Comparison of ENCODE assay signal across 7 cellular contexts in the genomic region with DNA sequence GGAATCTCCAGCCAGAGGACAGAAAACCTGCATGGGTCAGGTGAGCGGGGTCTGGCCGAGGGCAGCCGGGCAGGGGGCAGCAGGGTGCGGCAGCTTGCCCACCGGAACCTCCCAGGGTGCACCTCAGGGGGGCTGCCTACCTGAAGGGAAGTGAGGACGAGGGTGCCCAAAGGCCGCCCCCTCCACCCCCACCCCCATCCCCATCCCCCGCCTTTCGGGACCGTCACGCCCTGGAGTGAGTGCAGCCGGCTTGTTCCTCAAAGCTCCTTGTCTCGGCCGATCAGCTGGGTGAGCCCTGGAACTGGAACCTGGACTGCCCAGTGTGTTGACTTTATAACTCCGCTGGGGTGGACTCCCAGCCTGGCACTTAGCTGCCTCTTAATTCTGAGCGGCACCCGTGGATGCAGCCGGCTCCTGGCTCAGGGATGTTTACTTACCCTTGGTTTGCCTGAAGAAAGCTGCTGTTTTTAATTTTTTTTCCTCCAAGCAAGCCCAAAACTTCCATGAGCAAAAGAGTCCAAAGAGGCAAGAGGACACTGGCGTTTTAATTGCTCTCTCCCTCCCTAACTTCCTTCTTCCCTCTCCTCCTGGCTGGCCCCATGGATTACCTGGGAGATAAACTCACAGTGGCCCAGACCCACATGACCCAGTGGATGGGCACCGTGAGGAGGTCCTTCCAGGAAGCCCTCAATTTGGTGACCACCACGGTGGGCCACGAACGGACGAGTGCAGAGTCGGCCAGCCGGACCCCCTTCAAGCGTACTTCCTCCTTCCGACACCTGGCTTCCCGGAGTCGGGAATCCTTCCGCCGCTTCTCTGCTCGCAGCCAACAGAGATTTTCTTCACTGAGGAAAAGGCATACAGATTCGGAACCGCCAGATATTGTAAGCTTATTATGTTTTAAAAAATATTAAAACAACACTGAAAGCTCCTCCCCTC.
A peak's percentile ranks its signal among the peaks of the same experiment; 100 is the strongest.
DNase-seq lines count a peak whose midpoint lies in the region; ATAC-seq and TF ChIP-seq lines count a peak whose summit lies in the region.

No MANE protein-coding gene starts in this region.

- peak overlapping the region; percentile 66 for H3K4me3 ChIP-seq in H7 (ENCODE audit: insufficient read depth, low read depth, low read length)
- H3K4me3 ChIP-seq in SU-DHL-6 (ENCODE audit: insufficient read depth, low read length, poor library complexity, severe bottlenecking), result peak overlapping the region; percentile 33
- peak overlapping the region; percentile 82 for H3K4me3 ChIP-seq in osteoblast (ENCODE audit: insufficient read depth, low read length)

- H2AFZ ChIP-seq in SU-DHL-6 (ENCODE audit: low read depth, low read length, severe bottlenecking) (peak overlapping the region; percentile 57), osteoblast (ENCODE audit: low read length) (no peak overlapping the region)

- H3K27ac ChIP-seq in SU-DHL-6 (ENCODE audit: low read depth, low read length), result no peak overlapping the region
- H3K27ac ChIP-seq in osteoblast (ENCODE audit: low read depth, low read length), result no peak overlapping the region

- no peak for DNase-seq in H7
- peak; percentile 28 for DNase-seq in glomerular visceral epithelial cell (ENCODE audit: extremely low spot score)
- DNase-seq in osteoblast (ENCODE audit: insufficient read length, low spot score, missing footprints), result peak; percentile 83
- no peak for DNase-seq in activated gamma-delta T cell treated with Interleukin-2 at 50 U/mL for 16 hours

- H3K4me1 ChIP-seq in osteoblast (ENCODE audit: insufficient read depth, low read length), result peaks cover 9% of the 10 kb centered on the region

- H3K4me2 ChIP-seq in SU-DHL-6 (ENCODE audit: low read depth, low read length, poor library complexity, severe bottlenecking), result peak overlapping the region; percentile 61
- H3K4me2 ChIP-seq in osteoblast (ENCODE audit: insufficient read depth, low read length), result peak overlapping the region; percentile 99

- H3K27me3 ChIP-seq in H7 (ENCODE audit: control insufficient read depth, insufficient read depth, low read length) (no peaks in the 10 kb centered on the region), SU-DHL-6 (ENCODE audit: low read length) (no peaks in the 10 kb centered on the region), osteoblast (ENCODE audit: insufficient read depth, low read length) (no peaks in the 10 kb centered on the region)

- H3K9ac ChIP-seq in SU-DHL-6 (ENCODE audit: low read length), result peak overlapping the region; percentile 24; the same call in 1 of the 2 replicates

- H3F3A ChIP-seq in SU-DHL-6 (ENCODE audit: insufficient read depth), result no peaks in the 10 kb centered on the region

- no peaks in the 10 kb centered on the region for H3K79me2 ChIP-seq in SU-DHL-6 (ENCODE audit: insufficient read depth, low read length)
- no peaks in the 10 kb centered on the region for H3K79me2 ChIP-seq in osteoblast (ENCODE audit: insufficient read depth, low read length)

- H3K36me3 ChIP-seq in H7 (replicated peaks; ENCODE audit: control insufficient read depth, insufficient read depth, low read length) (no peaks in the 10 kb centered on the region; the same call in 1 of the 2 replicates), SU-DHL-6 (ENCODE audit: low read length) (no peaks in the 10 kb centered on the region), osteoblast (ENCODE audit: insufficient read depth, low read length) (no peaks in the 10 kb centered on the region)

- H4K20me1 ChIP-seq in SU-DHL-6 (ENCODE audit: low read depth, low read length), result no peaks in the 10 kb centered on the region
- peaks cover 11% of the 10 kb centered on the region for H4K20me1 ChIP-seq in osteoblast (ENCODE audit: insufficient read depth, low read length)

- ATAC-seq in HG02938 (IDR thresholded peaks at IDR 0.05; ENCODE audit: unreplicated experiment), result no peak
- ATAC-seq in HG03025 (IDR thresholded peaks at IDR 0.05; ENCODE audit: low FRiP score, unreplicated experiment), result no peak

- no peaks in the 10 kb centered on the region for H3K9me3 ChIP-seq in SU-DHL-6 (ENCODE audit: insufficient read depth, low read length)
- no peaks in the 10 kb centered on the region for H3K9me3 ChIP-seq in osteoblast (ENCODE audit: low read depth, low read length)

- TF ChIP-seq CTCF in SU-DHL-6 (IDR thresholded peaks at IDR 0.05; ENCODE audit: insufficient read depth, low read length, poor library complexity, severe bottlenecking) (no peak), osteoblast (IDR thresholded peaks at IDR 0.05; ENCODE audit: extremely low read depth, low read depth, low read length) (no peak)

- no peaks in the 10 kb centered on the region for H3K9me2 ChIP-seq in SU-DHL-6 (replicated peaks; ENCODE audit: insufficient read depth, low read length)

Comparison
In these comparisons a context has a peak if more than half of its experiments do, and no peak if none do; other contexts are left out.
1. DNase-seq: peak in glomerular visceral epithelial cell (single experiment) and osteoblast (single experiment); none in H7 (single experiment) and activated gamma-delta T cell treated with Interleukin-2 at 50 U/mL for 16 hours (single experiment).
2. Peak in every context shown above with its lines, with median percentiles within 50 percentile points of each other: H3K4me3 ChIP-seq.